Comparison of ENCODE assay signal across 9 cellular contexts in the genomic region with DNA sequence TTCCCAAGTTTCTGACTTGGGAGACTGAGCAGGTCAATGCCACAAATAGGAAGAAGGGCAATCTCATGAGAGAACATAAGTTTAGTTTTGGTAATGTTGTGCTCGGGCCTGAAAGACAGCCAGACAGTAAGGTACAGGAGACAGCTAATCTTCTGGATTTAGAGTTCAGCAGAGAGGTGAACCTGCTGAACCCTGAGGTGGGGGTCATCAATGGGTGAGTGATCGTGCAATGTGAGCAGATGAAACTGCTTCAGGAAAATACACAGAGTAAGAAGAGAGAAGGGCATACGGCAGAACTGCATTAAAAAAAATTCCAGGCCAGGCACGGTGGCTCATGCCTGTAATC. TPM values are rescaled to one million over a fixed set of nuclear protein-coding genes. Genes with fewer than 3 reads are reported as not detected.
A peak's percentile ranks its signal among the peaks of the same experiment; 100 is the strongest.
DNase-seq lines count a peak whose midpoint lies in the region; ATAC-seq and TF ChIP-seq lines count a peak whose summit lies in the region.
"Had no signal": no experiment of that assay in that cellular context is flagged by ENCODE, and none has a peak within 500 bp of the region (broad histone marks: within the 10 kb centered on the region; RNA-seq: fewer than 3 reads in every experiment).

No MANE protein-coding gene starts in this region.

- H3K36me3 ChIP-seq in psoas muscle (ENCODE audit: insufficient read depth in 1 of 2, low read depth in 1 of 2), result peaks cover 0 to 21% of the 10 kb centered on the region in 2 donors

- intact Hi-C loops in psoas muscle (cut with DNase I), result loop anchor here (1.0 to 5.0 kb wide), 3 partner anchors 35 to 79 kb away; partner anchors contain the start of genes FYTTD1 (in 1 of the 2) and LRCH3 (in 1 of the 2)

- H3K27ac ChIP-seq in caudate nucleus (ENCODE audit: low read depth, low read length), result peak overlapping the region; percentile 91
- peak overlapping the region; percentile 93 for H3K27ac ChIP-seq in psoas muscle
- H3K27ac ChIP-seq: HL-60 had no signal

- no peaks in the 10 kb centered on the region for H3K27me3 ChIP-seq in psoas muscle (ENCODE audit: insufficient read depth in 3 of 3, low read length in 2 of 3)

- no peak for DNase-seq in caudate nucleus (lab: John Stamatoyannopoulos, UW)
- peak in 1 of 2 donors; percentile 59 for DNase-seq in psoas muscle
- DNase-seq in GF-D8 (lab: John Stamatoyannopoulos, UW), result no peak
- DNase-seq in kidney tubule cell (ENCODE audit: low spot score), result no peak
- no peak for DNase-seq in NCI-H187 (lab: John Stamatoyannopoulos, UW)
- no peak for DNase-seq in COR-L47 (lab: John Stamatoyannopoulos, UW)

- H3K4me3 ChIP-seq in psoas muscle, result peak overlapping the region; percentile 53

- 21 to 36% (median 28%) methylated on average over 4 of the region's 4 CpGs for WGBS in psoas muscle, 3 donors

- TF ChIP-seq CTCF in psoas muscle (IDR thresholded peaks at IDR 0.05), result no peak

- peak; percentile 22 for ATAC-seq in GM18517 (IDR thresholded peaks at IDR 0.05; ENCODE audit: unreplicated experiment)
- ATAC-seq in HG03175 (IDR thresholded peaks at IDR 0.05; ENCODE audit: unreplicated experiment), result peak; percentile 13
- no peak for ATAC-seq in psoas muscle

- H3K9me3 ChIP-seq in psoas muscle, result no peaks in the 10 kb centered on the region

- H3K4me1 ChIP-seq in psoas muscle, result peaks cover 28% of the 10 kb centered on the region

RNA-seq across cellular contexts. Expression of gene RUBCN, which starts 23.3 kb away (rescaled TPM):
- 10 to 100 TPM; 21.9 to 29.1 (median 27.6) TPM for total RNA-seq in psoas muscle
- polyA plus RNA-seq in psoas muscle, result 10 to 100 TPM in 1 of 3 donors, 1 to 10 TPM in 2; 5.0 to 12.9 (median 6.1) TPM

RNA-seq across cellular contexts. Expression of gene FYTTD1, which starts 36.2 kb away (rescaled TPM):
- 100 to 1,000 TPM; 143 to 232 (median 157) TPM for total RNA-seq in psoas muscle
- 100 to 1,000 TPM in 1 of 3 donors, 10 to 100 TPM in 2; 15.2 to 108 (median 48.6) TPM for polyA plus RNA-seq in psoas muscle

Comparison
In these comparisons a context has a peak if more than half of its experiments do, and no peak if none do; other contexts are left out.
1. ATAC-seq: peak in GM18517 (single experiment) and HG03175 (single experiment); none in psoas muscle (0 of 4).